In the genomic region with DNA sequence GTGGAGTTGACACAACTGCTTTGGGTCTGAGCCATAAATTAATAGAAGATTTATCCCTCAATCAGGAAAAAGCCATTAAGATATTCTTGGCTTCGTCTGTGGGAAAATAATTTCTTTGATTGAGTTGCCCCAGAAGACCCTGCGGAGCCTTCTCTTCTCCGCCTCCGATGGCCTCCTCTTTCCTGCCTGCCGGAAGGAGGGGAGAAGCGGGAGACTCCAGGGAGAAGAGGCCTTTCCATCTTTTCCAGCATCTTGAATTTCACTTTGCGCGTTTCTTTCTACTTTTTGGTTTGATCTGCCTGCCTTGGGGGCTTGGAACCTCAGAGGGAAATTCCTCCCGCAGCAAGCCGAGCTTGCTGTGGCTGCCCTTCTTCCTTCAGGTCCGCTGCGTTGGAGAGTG, we compare ENCODE assay signal across 23 cellular contexts.
"Had no signal": no experiment of that assay in that cellular context is flagged by ENCODE, and none has a peak within 500 bp of the region (broad histone marks: within the 10 kb centered on the region; RNA-seq: fewer than 3 reads in every experiment).

No MANE protein-coding gene starts in this region.

- H3K27ac Mint-ChIP-seq: activated naive CD4-positive, alpha-beta T cell treated with anti-CD3 and anti-CD28 coated beads, Interleukin-2, amount 10 ng/mL, durations not matched to agents 7 days and 5 days; activated naive CD8-positive, alpha-beta T cell treated with anti-CD3 and anti-CD28 coated beads, Interleukin-2, amount 50 U/mL, for 24 hours; activated T-cell treated with anti-CD3 and anti-CD28 coated beads, Interleukin-2, amount 50 U/mL, for 72 hours; progenitor cell of endocrine pancreas; stimulated activated effector memory CD8-positive, alpha-beta T cell treated with anti-CD3 and anti-CD28 coated beads, Interleukin-12 subunit alpha, Interleukin-12 subunit beta, amount 100 ng/mL, for 72 hours; stimulated activated naive CD8-positive, alpha-beta T cell treated with anti-CD3 and anti-CD28 coated beads, Interleukin-15, amount 100 ng/mL, for 72 hours; T-helper 1 cell treated with Interleukin-12 subunit alpha and Interleukin-12 subunit beta and Interleukin-4 antibody, amounts not matched to agents 30 μg/mL and 1 μg/mL, for 36 hours had no signal

- H3K27ac ChIP-seq: heart right ventricle, tibial artery had no signal

- H3K36me3 Mint-ChIP-seq: activated naive CD4-positive, alpha-beta T cell treated with anti-CD3 and anti-CD28 coated beads, Interleukin-2, amount 10 ng/mL, durations not matched to agents 7 days and 5 days; stimulated activated effector memory CD8-positive, alpha-beta T cell treated with anti-CD3 and anti-CD28 coated beads, Interleukin-12 subunit alpha, Interleukin-12 subunit beta, amount 100 ng/mL, for 72 hours had no signal

- DNase-seq: activated CD4-positive, alpha-beta T cell treated with anti-CD3 and anti-CD28 coated beads for 4 hours; activated CD4-positive, alpha-beta T cell treated with anti-CD3 and anti-CD28 coated beads, Interleukin-2, amount 50 U/mL, for 48 hours; activated CD4-positive, CD25-positive, alpha-beta regulatory T cell; activated effector memory CD4-positive, alpha-beta T cell treated with Interleukin-2 at 50 U/mL for 16 hours; activated naive CD4-positive, alpha-beta T cell treated with anti-CD3 and anti-CD28 coated beads, Interleukin-2, amount 10 ng/mL, durations not matched to agents 7 days and 5 days; activated naive CD8-positive, alpha-beta T cell treated with anti-CD3 and anti-CD28 coated beads, Interleukin-2, amount 50 U/mL, for 24 hours; activated T-cell treated with anti-CD3 and anti-CD28 coated beads, Interleukin-2, amount 50 U/mL, for 72 hours; cortex of kidney; erythroblast; foreskin fibroblast; heart right ventricle; mammary epithelial cell; midbrain; small intestine; stimulated activated CD4-positive, alpha-beta T cell treated with anti-CD3 and anti-CD28 coated beads, Interleukin-2, amount 100 ng/mL, for 24 hours; stimulated activated naive CD8-positive, alpha-beta T cell treated with anti-CD3 and anti-CD28 coated beads, Interleukin-15, amount 100 ng/mL, for 72 hours; tibial artery had no signal

- H3K4me3 Mint-ChIP-seq: activated naive CD4-positive, alpha-beta T cell treated with anti-CD3 and anti-CD28 coated beads, Interleukin-2, amount 10 ng/mL, durations not matched to agents 7 days and 5 days; activated naive CD8-positive, alpha-beta T cell treated with anti-CD3 and anti-CD28 coated beads, Interleukin-2, amount 50 U/mL, for 24 hours; activated T-cell treated with anti-CD3 and anti-CD28 coated beads, Interleukin-2, amount 50 U/mL, for 72 hours; neural crest cell; stimulated activated effector memory CD8-positive, alpha-beta T cell treated with anti-CD3 and anti-CD28 coated beads, Interleukin-12 subunit alpha, Interleukin-12 subunit beta, amount 100 ng/mL, for 72 hours; stimulated activated naive CD8-positive, alpha-beta T cell treated with anti-CD3 and anti-CD28 coated beads, Interleukin-15, amount 100 ng/mL, for 72 hours; T-helper 1 cell treated with Interleukin-12 subunit alpha and Interleukin-12 subunit beta and Interleukin-4 antibody, amounts not matched to agents 30 μg/mL and 1 μg/mL, for 36 hours had no signal

- H3K4me1 Mint-ChIP-seq: neural crest cell; stimulated activated effector memory CD8-positive, alpha-beta T cell treated with anti-CD3 and anti-CD28 coated beads, Interleukin-12 subunit alpha, Interleukin-12 subunit beta, amount 100 ng/mL, for 72 hours had no signal

- ATAC-seq: activated naive CD8-positive, alpha-beta T cell treated with anti-CD3 and anti-CD28 coated beads, Interleukin-2, amount 50 U/mL, for 24 hours; activated T-cell treated with anti-CD3 and anti-CD28 coated beads, Interleukin-2, amount 50 U/mL, for 72 hours; left lobe of liver; right cardiac atrium; stimulated activated effector memory CD8-positive, alpha-beta T cell treated with anti-CD3 and anti-CD28 coated beads, Interleukin-12 subunit alpha, Interleukin-12 subunit beta, amount 100 ng/mL, for 72 hours; stimulated activated naive CD8-positive, alpha-beta T cell treated with anti-CD3 and anti-CD28 coated beads, Interleukin-15, amount 100 ng/mL, for 72 hours had no signal
